In genomic region chr17:81228834-81229665, GRCh38 we compare ENCODE assay signal across 1 cellular context.
TF ChIP-seq lines count a peak whose summit lies in the region.

No MANE protein-coding gene starts in this region.

TF ChIP-seq in K562, 482 proteins besides CTCF, POLR2A, EP300 and RAD21:
- no peak for TF ChIP-seq CBX8 (IDR thresholded peaks at IDR 0.05; ENCODE audit: borderline replicate concordance, extremely low read depth, low read depth, low read length, poor library complexity, severe bottlenecking)
- no peak for TF ChIP-seq CTBP1 (IDR thresholded peaks at IDR 0.05; ENCODE audit: borderline replicate concordance)
- TF ChIP-seq POLR2G (IDR thresholded peaks at IDR 0.05; ENCODE audit: low read depth, low read length), result peak; percentile 44; the same call in 1 of the 2 replicates
- 0 out of 2 replicates have a peak, but pooled peaks have one; percentile 11 for TF ChIP-seq RBFOX2 (IDR thresholded peaks at IDR 0.05; ENCODE audit: low read depth, low read length)
